In genomic region chr1:103371234-103371633, GRCh38 we compare ENCODE assay signal across 21 cellular contexts.
DNase-seq lines count a peak whose midpoint lies in the region; ATAC-seq and TF ChIP-seq lines count a peak whose summit lies in the region.
"Had no signal": no experiment of that assay in that cellular context is flagged by ENCODE, and none has a peak within 500 bp of the region (broad histone marks: within the 10 kb centered on the region; RNA-seq: fewer than 3 reads in every experiment).

No MANE protein-coding gene starts in this region.

- no peak overlapping the region for H3K4me3 ChIP-seq in adipocyte (ENCODE audit: low read length)
- H3K4me3 ChIP-seq in trophoblast cell (ENCODE audit: low read depth, low read length) = no peak overlapping the region
- H3K4me3 ChIP-seq: gastroesophageal sphincter had no signal

- DNase-seq in EL (peak; percentile 69), adipocyte (ENCODE audit: low read depth) (peak; percentile 74), fibroblast of peridontal ligament (ENCODE audit: extremely low read depth) (peak; percentile 14), trophoblast cell (peak; percentile 58 to 78), GF-D8 (lab: John Stamatoyannopoulos, UW) (no peak), nucleus accumbens (lab: John Stamatoyannopoulos, UW) (no peak), GM20000 (ENCODE audit: low spot score) (no peak)
- DNase-seq: activated CD4-positive, alpha-beta T cell treated with anti-CD3 and anti-CD28 coated beads, Interleukin-2, amount 50 U/mL, for 48 hours; activated gamma-delta T cell; CD4-positive, CD25-positive, alpha-beta regulatory T cell; DMS153; left cardiac atrium; NCI-H2107; NCI-H526 treated with DMSO at 0.1 percent for 48 hours; nephron progenitor cell; Right ventricle myocardium superior; stimulated activated CD4-positive, alpha-beta T cell treated with anti-CD3 and anti-CD28 coated beads, Interleukin-12 subunit alpha, Interleukin-12 subunit beta, amount 100 ng/mL, for 4 hours; stimulated activated CD8-positive, alpha-beta memory T cell treated with anti-CD3 and anti-CD28 coated beads, Interleukin-4, amount 100 ng/mL, for 48 hours; WERI-Rb-1 had no signal

- H3K4ac ChIP-seq in trophoblast cell (ENCODE audit: low read depth, low read length) = no peak overlapping the region

- no peak overlapping the region for H3K9ac ChIP-seq in adipocyte (ENCODE audit: low read length)
- H3K9ac ChIP-seq in trophoblast cell (ENCODE audit: low read length) = no peak overlapping the region

- H2BK5ac ChIP-seq in trophoblast cell (ENCODE audit: low read depth, low read length, poor library complexity) = no peak overlapping the region

- H2BK120ac ChIP-seq in trophoblast cell (ENCODE audit: insufficient read depth, low read length, poor library complexity) = no peak overlapping the region

- ATAC-seq in HG03342 (IDR thresholded peaks at IDR 0.05; ENCODE audit: unreplicated experiment) = no peak
- ATAC-seq: gastroesophageal sphincter had no signal

- no peak overlapping the region for H3K27ac ChIP-seq in trophoblast cell (ENCODE audit: low read depth, low read length)
- H3K27ac ChIP-seq: gastroesophageal sphincter, WERI-Rb-1 had no signal

- no peak overlapping the region for H3K18ac ChIP-seq in trophoblast cell (ENCODE audit: low read length)

- no peak overlapping the region for H4K91ac ChIP-seq in trophoblast cell (ENCODE audit: low read depth, low read length)

- H2BK12ac ChIP-seq in trophoblast cell (ENCODE audit: low read length) = no peak overlapping the region

- no peak overlapping the region for H2AK5ac ChIP-seq in trophoblast cell (ENCODE audit: low read length)

- H3K79me1 ChIP-seq in trophoblast cell (ENCODE audit: low read length) = no peaks in the 10 kb centered on the region

- no peak overlapping the region for H4K12ac ChIP-seq in trophoblast cell (ENCODE audit: low read depth, low read length)

- WGBS in trophoblast cell (ENCODE audit: extremely low coverage, insufficient coverage, insufficient read length) = no CpG with 5 or more reads among the region's 2 CpGs

- no peak overlapping the region for H3K14ac ChIP-seq in trophoblast cell (ENCODE audit: low read length)

- no peaks in the 10 kb centered on the region for H3K27me3 ChIP-seq in adipocyte (replicated peaks; ENCODE audit: control insufficient read depth, insufficient read depth, low read length)
- no peaks in the 10 kb centered on the region for H3K27me3 ChIP-seq in trophoblast cell (ENCODE audit: insufficient read depth, low read length)
- H3K27me3 ChIP-seq: gastroesophageal sphincter had no signal

- no peaks in the 10 kb centered on the region for H3K9me3 ChIP-seq in adipocyte (ENCODE audit: control insufficient read depth, low read length)
- no peaks in the 10 kb centered on the region for H3K9me3 ChIP-seq in trophoblast cell (ENCODE audit: insufficient read depth, low read depth, low read length)
- H3K9me3 ChIP-seq: gastroesophageal sphincter had no signal

- no peaks in the 10 kb centered on the region for H3K36me3 ChIP-seq in adipocyte (ENCODE audit: control insufficient read depth, insufficient read depth, low read length, severe bottlenecking)
- H3K36me3 ChIP-seq in trophoblast cell (ENCODE audit: control insufficient read depth in 1 of 2, insufficient read depth in 2 of 2, low read length in 2 of 2) = no peaks in the 10 kb centered on the region
- H3K36me3 ChIP-seq: gastroesophageal sphincter, WERI-Rb-1 had no signal

- no peak overlapping the region for H3K23ac ChIP-seq in trophoblast cell (ENCODE audit: low read length)

- H2AFZ ChIP-seq in trophoblast cell (ENCODE audit: insufficient read depth, low read length, poor library complexity) = no peak overlapping the region

- H3K4me1 ChIP-seq in adipocyte (ENCODE audit: control insufficient read depth, insufficient read depth, low read length) (peaks cover 25% of the 10 kb centered on the region), trophoblast cell (ENCODE audit: control insufficient read depth in 1 of 2, insufficient read depth in 2 of 2, low read length in 2 of 2) (no peaks in the 10 kb centered on the region)
- H3K4me1 ChIP-seq: gastroesophageal sphincter had no signal

- no peak overlapping the region for H4K8ac ChIP-seq in trophoblast cell (ENCODE audit: low read depth, low read length)

- no peaks in the 10 kb centered on the region for H3K79me2 ChIP-seq in trophoblast cell (ENCODE audit: control insufficient read depth, insufficient read depth, low read length, poor library complexity)

- H3K4me2 ChIP-seq in trophoblast cell (ENCODE audit: low read length) = no peak overlapping the region

- TF ChIP-seq CTCF in GM20000 (IDR thresholded peaks at IDR 0.05; ENCODE audit: extremely low read depth, missing control alignments) = no peak

Comparison
In these comparisons a context has a peak if more than half of its experiments do, and no peak if none do; other contexts are left out.
1. DNase-seq: peak in EL (single experiment), adipocyte (single experiment), fibroblast of peridontal ligament (single experiment) and trophoblast cell (2 of 2); none in GF-D8 (single experiment), nucleus accumbens (0 of 56) and GM20000 (single experiment).